Comparison of ENCODE assay signal across 9 cellular contexts in genomic region chr1:42935971-42936308, GRCh38. TPM values are rescaled to one million over a fixed set of nuclear protein-coding genes. Genes with fewer than 3 reads are reported as not detected.
A peak's percentile ranks its signal among the peaks of the same experiment; 100 is the strongest.
DNase-seq lines count a peak whose midpoint lies in the region; ATAC-seq and TF ChIP-seq lines count a peak whose summit lies in the region.
"Had no signal": no experiment of that assay in that cellular context is flagged by ENCODE, and none has a peak within 500 bp of the region (broad histone marks: within the 10 kb centered on the region; RNA-seq: fewer than 3 reads in every experiment).

No MANE protein-coding gene starts in this region.

- H3K4me1 ChIP-seq in foreskin keratinocyte (peaks cover 66% of the 10 kb centered on the region), mucosa of descending colon (ENCODE audit: low read depth) (peaks cover 85% of the 10 kb centered on the region)

- H3K27ac ChIP-seq in foreskin keratinocyte: peak overlapping the region; percentile 78
- H3K27ac ChIP-seq in substantia nigra (ENCODE audit: low read depth, low read length, poor library complexity, severe bottlenecking): peak overlapping the region; percentile 53

- intact Hi-C loops in activated B cell treated with CpG ODN at 0.5 μM for 24 hours (cut with micrococcal nuclease): loop anchor here (1.0 to 10.0 kb wide), 4 partner anchors 8 to 1571 kb away; partner anchors contain the start of genes FOXO6, PPCS and ZMYND12
- intact Hi-C loops in mucosa of descending colon (cut with DNase I, micrococcal nuclease): no loop called here

- no peaks in the 10 kb centered on the region for H3K9me3 ChIP-seq in mucosa of descending colon

- H3K27me3 ChIP-seq in foreskin keratinocyte: no peaks in the 10 kb centered on the region

- H3K27ac Mint-ChIP-seq in activated CD8-positive, alpha-beta memory T cell treated with anti-CD3 and anti-CD28 coated beads, Interleukin-2, amount 10 ng/mL, durations not matched to agents 7 days and 5 days: peak overlapping the region; percentile 96
- H3K27ac Mint-ChIP-seq in activated B cell treated with CpG ODN at 0.5 μM for 24 hours: peak overlapping the region; percentile 91

- no peaks in the 10 kb centered on the region for H3K27me3 Mint-ChIP-seq in activated CD8-positive, alpha-beta memory T cell treated with anti-CD3 and anti-CD28 coated beads, Interleukin-2, amount 10 ng/mL, durations not matched to agents 7 days and 5 days
- no peaks in the 10 kb centered on the region for H3K27me3 Mint-ChIP-seq in activated B cell treated with CpG ODN at 0.5 μM for 24 hours

- peaks cover 62% of the 10 kb centered on the region for H3K36me3 Mint-ChIP-seq in activated CD8-positive, alpha-beta memory T cell treated with anti-CD3 and anti-CD28 coated beads, Interleukin-2, amount 10 ng/mL, durations not matched to agents 7 days and 5 days
- H3K36me3 Mint-ChIP-seq in activated B cell treated with CpG ODN at 0.5 μM for 24 hours (ENCODE audit: low read depth): peaks cover 65% of the 10 kb centered on the region

- H3K4me3 ChIP-seq in mucosa of descending colon: no peak overlapping the region

- no peak for DNase-seq in activated CD8-positive, alpha-beta memory T cell treated with anti-CD3 and anti-CD28 coated beads, Interleukin-2, amount 10 ng/mL, durations not matched to agents 7 days and 5 days
- DNase-seq in activated CD8-positive, alpha-beta memory T cell treated with anti-CD3 and anti-CD28 coated beads, Interleukin-2, amount 50 U/mL, for 48 hours: no peak
- DNase-seq in activated B cell treated with CpG ODN at 0.5 μM for 24 hours (no peak), foreskin keratinocyte (no peak), substantia nigra (lab: John Stamatoyannopoulos, UW) (no peak), mucosa of descending colon (no peak), NOMO-1 (lab: John Stamatoyannopoulos, UW; ENCODE audit: unreplicated experiment in 2 of 2) (no peak), RPMI8226 (no peak)
- DNase-seq: NCI-H1694 treated with DMSO at 0.1 percent for 48 hours had no signal

- TF ChIP-seq CTCF in activated B cell treated with CpG ODN at 0.5 μM for 24 hours (IDR thresholded peaks at IDR 0.05) (no peak), foreskin keratinocyte (conservative IDR thresholded peaks at IDR 0.05) (no peak), mucosa of descending colon (IDR thresholded peaks at IDR 0.05) (no peak)

- CTCF ChIA-PET in activated CD8-positive, alpha-beta memory T cell treated with anti-CD3 and anti-CD28 coated beads, Interleukin-2, amount 10 ng/mL, durations not matched to agents 7 days and 5 days (lab: Charles Lee): interaction anchor here (1.6 to 3.6 kb wide), 4 partner anchors 11 to 21 kb away, joined by 5 to 22 read pairs (median 9); no protein-coding TSS in a partner anchor
- CTCF ChIA-PET in activated B cell treated with CpG ODN at 0.5 μM for 24 hours (lab: Charles Lee): interaction anchor here (0.8 to 5.4 kb wide), 6 partner anchors 11 to 137 kb away, joined by 3 to 46 read pairs (median 5); no protein-coding TSS in a partner anchor

- H3K36me3 ChIP-seq in mucosa of descending colon (ENCODE audit: low read depth): no peaks in the 10 kb centered on the region

- H3K4me3 Mint-ChIP-seq in activated CD8-positive, alpha-beta memory T cell treated with anti-CD3 and anti-CD28 coated beads, Interleukin-2, amount 10 ng/mL, durations not matched to agents 7 days and 5 days: no peak overlapping the region
- peak overlapping the region; percentile 69 for H3K4me3 Mint-ChIP-seq in activated B cell treated with CpG ODN at 0.5 μM for 24 hours

- H3K4me1 Mint-ChIP-seq in activated CD8-positive, alpha-beta memory T cell treated with anti-CD3 and anti-CD28 coated beads, Interleukin-2, amount 10 ng/mL, durations not matched to agents 7 days and 5 days: peaks cover 97% of the 10 kb centered on the region
- H3K4me1 Mint-ChIP-seq in activated B cell treated with CpG ODN at 0.5 μM for 24 hours: peaks cover 100% of the 10 kb centered on the region

- POLR2A ChIA-PET in activated B cell treated with CpG ODN at 0.5 μM for 24 hours (lab: Charles Lee): interaction anchor here (0.7 to 17.5 kb wide), 10 partner anchors 8 to 714 kb away, joined by 3 to 694 read pairs (median 5); partner anchors contain the start of genes ELOVL1, KDM4A, SLC2A1 and ZNF691

- no peak for ATAC-seq in activated CD8-positive, alpha-beta memory T cell treated with anti-CD3 and anti-CD28 coated beads, Interleukin-2, amount 10 ng/mL, durations not matched to agents 7 days and 5 days
- no peak for ATAC-seq in activated B cell treated with CpG ODN at 0.5 μM for 24 hours (ENCODE audit: low read depth)
- no peak for ATAC-seq in foreskin keratinocyte
- no peak for ATAC-seq in mucosa of descending colon

- H3K9me3 Mint-ChIP-seq in activated CD8-positive, alpha-beta memory T cell treated with anti-CD3 and anti-CD28 coated beads, Interleukin-2, amount 10 ng/mL, durations not matched to agents 7 days and 5 days (ENCODE audit: low read depth): no peaks in the 10 kb centered on the region
- no peaks in the 10 kb centered on the region for H3K9me3 Mint-ChIP-seq in activated B cell treated with CpG ODN at 0.5 μM for 24 hours

RNA-seq across cellular contexts. Expression of gene SLC2A1, which starts 22.7 kb away (rescaled TPM):
- 100 to 1,000 TPM; 113 to 140 TPM for total RNA-seq in activated CD8-positive, alpha-beta memory T cell treated with anti-CD3 and anti-CD28 coated beads, Interleukin-2, amount 10 ng/mL, durations not matched to agents 7 days and 5 days
- total RNA-seq in activated B cell treated with CpG ODN at 0.5 μM for 24 hours (105 and 117 TPM in 2 replicates), foreskin keratinocyte (204 and 209 TPM in 2 replicates), mucosa of descending colon (10 to 100 TPM; 36.0 to 81.2 (median 74.3) TPM)
- 178 and 182 TPM in 2 replicates for polyA plus RNA-seq in foreskin keratinocyte
